Comparison of ENCODE assay signal across 13 cellular contexts in the genomic region with DNA sequence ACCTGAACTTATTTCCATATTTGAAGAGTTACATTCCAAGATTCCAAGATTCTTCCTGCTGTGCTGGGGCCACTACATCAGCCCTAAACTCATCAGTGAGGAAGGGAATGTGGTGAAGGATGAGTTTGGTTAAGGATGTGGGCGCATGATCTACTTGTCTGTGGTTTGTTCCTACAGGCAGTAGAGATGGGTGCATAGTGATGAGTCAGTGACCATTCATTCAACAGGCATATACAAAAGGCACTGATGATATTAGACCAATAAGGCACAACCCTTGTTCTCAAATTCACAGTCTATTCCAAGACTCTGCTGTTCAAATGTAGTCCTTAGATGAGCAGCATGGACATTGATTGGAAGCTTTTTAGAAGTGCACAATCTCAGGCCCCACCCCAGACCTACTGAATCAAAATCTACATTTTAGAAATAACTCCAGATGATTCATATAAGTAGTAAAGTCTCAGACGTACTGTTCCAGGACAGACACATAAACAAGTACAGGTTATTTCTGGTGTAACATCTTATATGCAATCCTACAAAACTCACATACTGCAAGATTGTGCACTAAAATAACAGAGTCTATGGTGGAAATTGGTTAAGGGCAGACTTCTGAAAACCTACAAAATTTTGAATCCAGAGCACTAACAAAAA. TPM values are rescaled to one million over a fixed set of nuclear protein-coding genes. Genes with fewer than 3 reads are reported as not detected.
DNase-seq lines count a peak whose midpoint lies in the region; ATAC-seq and TF ChIP-seq lines count a peak whose summit lies in the region.
"Had no signal": no experiment of that assay in that cellular context is flagged by ENCODE, and none has a peak within 500 bp of the region (broad histone marks: within the 10 kb centered on the region; RNA-seq: fewer than 3 reads in every experiment).

No MANE protein-coding gene starts in this region.

- no peak for TF ChIP-seq CTCF in chondrocyte (IDR thresholded peaks at IDR 0.05)

- H4K8ac ChIP-seq in mesendoderm (ENCODE audit: low read depth, low read length): no peak overlapping the region

- H4K5ac ChIP-seq in mesendoderm (ENCODE audit: low read length): no peak overlapping the region

- ATAC-seq in activated T-cell treated with anti-CD3 and anti-CD28 coated beads, Interleukin-2, amount 50 U/mL, for 4 hours: peak; percentile 93 to 99
- ATAC-seq in HG02970 (IDR thresholded peaks at IDR 0.05; ENCODE audit: low FRiP score, unreplicated experiment): no peak

- peaks cover 1% of the 10 kb centered on the region for H3K27me3 Mint-ChIP-seq in activated T-cell treated with anti-CD3 and anti-CD28 coated beads, Interleukin-2, amount 50 U/mL, for 4 hours (ENCODE audit: low read depth)
- H3K27me3 Mint-ChIP-seq in chondrocyte (ENCODE audit: low read depth): no peaks in the 10 kb centered on the region

- no peak overlapping the region for H2BK120ac ChIP-seq in mesendoderm (ENCODE audit: low read depth, low read length)

- DNase-seq in activated T-cell treated with anti-CD3 and anti-CD28 coated beads, Interleukin-2, amount 50 U/mL, for 4 hours: no peak
- no peak for DNase-seq in activated T-cell treated with anti-CD3 and anti-CD28 coated beads for 4 hours
- peak; percentile 68 for DNase-seq in RKO (ENCODE audit: low spot score)
- DNase-seq in chondrocyte (ENCODE audit: low spot score): no peak
- peak; percentile 4 for DNase-seq in smooth muscle cell of the brain vasculature (ENCODE audit: low read depth, low spot score)
- no peak for DNase-seq in mesendoderm
- no peak for DNase-seq in nucleus accumbens (lab: John Stamatoyannopoulos, UW)
- DNase-seq: activated CD4-positive, CD25-positive, alpha-beta regulatory T cell; AML-193; NCI-H1436 treated with DMSO at 0.1 percent for 48 hours; nephron progenitor cell; uterus had no signal

- H2BK5ac ChIP-seq in mesendoderm (ENCODE audit: low read length): no peak overlapping the region

- H3K79me2 ChIP-seq in mesendoderm (ENCODE audit: control insufficient read depth, insufficient read depth, low read length): no peaks in the 10 kb centered on the region

- H3K36me3 Mint-ChIP-seq in activated T-cell treated with anti-CD3 and anti-CD28 coated beads, Interleukin-2, amount 50 U/mL, for 4 hours (ENCODE audit: insufficient read depth): no peaks in the 10 kb centered on the region
- no peaks in the 10 kb centered on the region for H3K36me3 Mint-ChIP-seq in chondrocyte (ENCODE audit: low read depth)

- peaks cover 6% of the 10 kb centered on the region for H3K4me1 Mint-ChIP-seq in activated T-cell treated with anti-CD3 and anti-CD28 coated beads, Interleukin-2, amount 50 U/mL, for 4 hours (ENCODE audit: low read depth)
- peaks cover 13% of the 10 kb centered on the region for H3K4me1 Mint-ChIP-seq in chondrocyte (ENCODE audit: low read depth)
- H3K4me1 Mint-ChIP-seq: nephron progenitor cell had no signal

- H3K4me3 Mint-ChIP-seq in activated T-cell treated with anti-CD3 and anti-CD28 coated beads, Interleukin-2, amount 50 U/mL, for 4 hours: no peak overlapping the region
- no peak overlapping the region for H3K4me3 Mint-ChIP-seq in chondrocyte (ENCODE audit: unreplicated experiment)
- H3K4me3 Mint-ChIP-seq: nephron progenitor cell had no signal

- peak overlapping the region; percentile 55 for H3K27ac Mint-ChIP-seq in chondrocyte (ENCODE audit: unreplicated experiment)
- H3K27ac Mint-ChIP-seq: nephron progenitor cell had no signal

- WGBS in mesendoderm (ENCODE audit: extremely low coverage, insufficient coverage, low lambda C conversion rate): no CpG with 5 or more reads among the region's 2 CpGs

- H3K18ac ChIP-seq in mesendoderm (ENCODE audit: low read length): no peak overlapping the region

- no peak overlapping the region for H2AK5ac ChIP-seq in mesendoderm (ENCODE audit: low read length)

- no peaks in the 10 kb centered on the region for H3K27me3 ChIP-seq in mesendoderm (ENCODE audit: insufficient read depth, low read length, poor library complexity)
- H3K27me3 ChIP-seq: uterus had no signal

- H3K79me1 ChIP-seq in mesendoderm (ENCODE audit: low read length): no peaks in the 10 kb centered on the region

- no peaks in the 10 kb centered on the region for H3K4me1 ChIP-seq in mesendoderm (ENCODE audit: control insufficient read depth, low read depth, low read length)
- H3K4me1 ChIP-seq: uterus had no signal

- H3K56ac ChIP-seq in mesendoderm (ENCODE audit: low read length): no peak overlapping the region

- H3K4me3 ChIP-seq in mesendoderm (ENCODE audit: low read length): no peak overlapping the region
- H3K4me3 ChIP-seq: uterus had no signal

- H2BK15ac ChIP-seq in mesendoderm (replicated peaks; ENCODE audit: low read depth): no peak overlapping the region

- H3K4ac ChIP-seq in mesendoderm (ENCODE audit: low read depth, low read length): no peak overlapping the region

- no peak overlapping the region for H3K9ac ChIP-seq in mesendoderm (ENCODE audit: low read length)

- no peak overlapping the region for H3K23ac ChIP-seq in mesendoderm (ENCODE audit: low read length)

- no peaks in the 10 kb centered on the region for H3K9me3 Mint-ChIP-seq in activated T-cell treated with anti-CD3 and anti-CD28 coated beads, Interleukin-2, amount 50 U/mL, for 4 hours
- no peaks in the 10 kb centered on the region for H3K9me3 Mint-ChIP-seq in chondrocyte (ENCODE audit: low read depth)
- H3K9me3 Mint-ChIP-seq: nephron progenitor cell had no signal

- no peaks in the 10 kb centered on the region for H3K36me3 ChIP-seq in mesendoderm (ENCODE audit: control insufficient read depth, insufficient read depth, low read length)
- H3K36me3 ChIP-seq: uterus had no signal

- H3K4me2 ChIP-seq in mesendoderm (ENCODE audit: low read length): no peak overlapping the region

- no peak overlapping the region for H3K27ac ChIP-seq in mesendoderm (ENCODE audit: low read depth, low read length)
- H3K27ac ChIP-seq: uterus had no signal

RNA-seq across cellular contexts. Expression of gene MAP3K9, which starts 47.7 kb away (rescaled TPM):
- 1 to 10 TPM; 3.1 to 4.8 (median 4.7) TPM for total RNA-seq in activated T-cell treated with anti-CD3 and anti-CD28 coated beads, Interleukin-2, amount 50 U/mL, for 4 hours
- total RNA-seq in chondrocyte: 1.1 to 3.0 TPM (median 2.8 TPM) in 3 replicates
- 6.3 TPM for polyA plus RNA-seq in mesendoderm (2013, experiment 1 of 2)
- 6.4 TPM for polyA plus RNA-seq in mesendoderm (2013, experiment 2 of 2)

RNA-seq across cellular contexts. Expression of gene PCNX1, which starts 50.3 kb away (rescaled TPM):
- total RNA-seq in activated T-cell treated with anti-CD3 and anti-CD28 coated beads, Interleukin-2, amount 50 U/mL, for 4 hours: 10 to 100 TPM; 26.4 to 30.8 (median 28.3) TPM
- total RNA-seq in chondrocyte: 54.3 to 69.5 TPM (median 62.4 TPM) in 3 replicates
- polyA plus RNA-seq in mesendoderm (2013, experiment 1 of 2): 13.3 TPM
- polyA plus RNA-seq in mesendoderm (2013, experiment 2 of 2): 13.2 TPM

Comparison
In these comparisons a context has a peak if more than half of its experiments do, and no peak if none do; other contexts are left out.
1. DNase-seq: peak in RKO (single experiment) and smooth muscle cell of the brain vasculature (single experiment); none in activated T-cell treated with anti-CD3 and anti-CD28 coated beads, Interleukin-2, amount 50 U/mL, for 4 hours (single experiment), activated T-cell treated with anti-CD3 and anti-CD28 coated beads for 4 hours (single experiment), chondrocyte (single experiment), mesendoderm (single experiment) and nucleus accumbens (0 of 56).